In genomic region chr16:69186642-69187386, GRCh38 we compare ENCODE assay signal across 7 cellular contexts. TPM values are rescaled to one million over a fixed set of nuclear protein-coding genes. Genes with fewer than 3 reads are reported as not detected.
DNase-seq lines count a peak whose midpoint lies in the region; ATAC-seq and TF ChIP-seq lines count a peak whose summit lies in the region.

Gene SNTB2, plus strand, starts transcription at chr16:69187164. Its CDS starts 3 bp downstream, at chr16:69187167.

- DNase-seq in NCI-H1436 treated with DMSO at 0.1 percent for 48 hours (lab: John Stamatoyannopoulos, UW) (peak; percentile 25), astrocyte of the cerebellum (ENCODE audit: low read depth) (no peak), hepatic stellate cell (ENCODE audit: low spot score) (peak; percentile 93), renal cortical epithelial cell (ENCODE audit: low read depth) (peak; percentile 69)
- peak; percentile 86 for DNase-seq in T-helper 2 cell treated with Interferon-gamma antibody and Interleukin-4, amounts not matched to agents 5 μg/mL and 100 μg/mL, for 36 hours (ENCODE audit: low spot score)

- H3K27ac Mint-ChIP-seq in T-helper 2 cell treated with Interferon-gamma antibody and Interleukin-4, amounts not matched to agents 5 μg/mL and 100 μg/mL, for 36 hours = peak within 1 kb of the TSS; percentile 97

- H3K27me3 Mint-ChIP-seq in T-helper 2 cell treated with Interferon-gamma antibody and Interleukin-4, amounts not matched to agents 5 μg/mL and 100 μg/mL, for 36 hours (ENCODE audit: low read depth) = no peaks in the 10 kb centered on the region

- peak within 1 kb of the TSS; percentile 80 for H3K4me3 ChIP-seq in astrocyte of the cerebellum (ENCODE audit: low read depth, low read length)

- H3K9me3 Mint-ChIP-seq in T-helper 2 cell treated with Interferon-gamma antibody and Interleukin-4, amounts not matched to agents 5 μg/mL and 100 μg/mL, for 36 hours = no peaks in the 10 kb centered on the region

- peaks cover 14% of the 10 kb centered on the region for H3K36me3 Mint-ChIP-seq in T-helper 2 cell treated with Interferon-gamma antibody and Interleukin-4, amounts not matched to agents 5 μg/mL and 100 μg/mL, for 36 hours (ENCODE audit: low read depth)

- in situ Hi-C loops in astrocyte of the cerebellum (cut with HindIII; ENCODE audit: low sequenced_read_pairs) = no loop called here

- H3K4me3 Mint-ChIP-seq in T-helper 2 cell treated with Interferon-gamma antibody and Interleukin-4, amounts not matched to agents 5 μg/mL and 100 μg/mL, for 36 hours = peak within 1 kb of the TSS; percentile 96

- TF ChIP-seq POLR2A in GM15510 (IDR thresholded peaks at IDR 0.05; ENCODE audit: borderline replicate concordance, extremely low read depth, insufficient read length) = peak; percentile 73

- no peak for TF ChIP-seq CTCF in astrocyte of the cerebellum (IDR thresholded peaks at IDR 0.05; ENCODE audit: low read depth, low read length, missing control alignments)

- peak; percentile 85 for ATAC-seq in HG02798 (IDR thresholded peaks at IDR 0.05; ENCODE audit: poor library complexity, unreplicated experiment)

- H3K4me1 Mint-ChIP-seq in T-helper 2 cell treated with Interferon-gamma antibody and Interleukin-4, amounts not matched to agents 5 μg/mL and 100 μg/mL, for 36 hours (ENCODE audit: low read depth) = peaks cover 32% of the 10 kb centered on the region

RNA-seq across cellular contexts. Expression of gene SNTB2, which starts in this region (rescaled TPM):
- 18.9 and 31.3 TPM in 2 replicates for total RNA-seq in renal cortical epithelial cell
